In the genomic region with DNA sequence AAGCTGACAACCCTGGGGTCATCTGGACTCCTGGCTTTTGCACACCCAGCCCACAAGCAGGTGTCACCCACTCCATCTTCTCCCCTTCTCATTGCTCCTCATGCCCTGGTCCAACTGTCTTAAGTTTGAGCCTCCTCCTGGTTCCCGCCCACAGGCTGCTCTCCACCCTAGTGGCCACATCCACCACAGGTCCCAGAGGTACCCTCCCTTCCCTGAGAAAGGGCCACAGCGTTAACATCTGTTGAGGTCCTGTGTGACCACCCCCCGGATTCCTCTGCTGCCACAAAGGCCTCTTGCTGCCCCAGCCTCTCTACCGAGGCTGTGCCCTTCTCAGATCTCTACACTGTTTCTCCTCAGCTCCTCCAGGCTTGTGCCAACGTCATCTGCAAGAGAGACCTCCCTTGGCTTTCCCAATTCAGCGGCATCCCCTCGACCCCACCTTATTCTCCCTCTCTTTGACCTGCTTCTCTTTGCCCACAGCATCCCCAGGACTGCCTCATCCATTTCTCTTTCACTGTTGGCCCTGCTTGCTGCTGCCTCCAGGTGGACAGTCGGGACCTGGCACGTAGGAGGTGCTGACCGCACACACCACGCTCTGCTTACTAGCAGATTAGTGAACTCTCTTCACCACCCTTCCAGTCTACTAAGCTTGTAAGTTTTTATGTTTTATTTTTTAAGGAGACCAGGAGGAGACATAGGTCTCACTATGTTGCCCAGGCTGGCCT, we compare ENCODE assay signal across 10 cellular contexts. TPM values are rescaled to one million over a fixed set of nuclear protein-coding genes. Genes with fewer than 3 reads are reported as not detected.
DNase-seq lines count a peak whose midpoint lies in the region; ATAC-seq, FAIRE-seq and TF ChIP-seq lines count a peak whose summit lies in the region.
"Had no signal": no experiment of that assay in that cellular context is flagged by ENCODE, and none has a peak within 500 bp of the region (broad histone marks: within the 10 kb centered on the region; RNA-seq: fewer than 3 reads in every experiment).

No MANE protein-coding gene starts in this region.

- no peak for ATAC-seq in effector memory CD8-positive, alpha-beta T cell (replicated peaks)
- ATAC-seq in GM19463 (IDR thresholded peaks at IDR 0.05; ENCODE audit: unreplicated experiment), result no peak
- ATAC-seq in HG02763 (IDR thresholded peaks at IDR 0.05; ENCODE audit: unreplicated experiment), result no peak

- peaks cover 43% of the 10 kb centered on the region for H3K36me3 Mint-ChIP-seq in activated CD4-positive, alpha-beta T cell treated with anti-CD3 and anti-CD28 coated beads, Interleukin-2, amount 10 ng/mL, durations not matched to agents 7 days and 5 days (ENCODE audit: low read depth)
- H3K36me3 Mint-ChIP-seq in effector memory CD8-positive, alpha-beta T cell (ENCODE audit: insufficient read depth), result peaks cover 37% of the 10 kb centered on the region
- H3K36me3 Mint-ChIP-seq in nephron progenitor cell (ENCODE audit: low read depth), result peaks cover 68% of the 10 kb centered on the region

- FAIRE-seq in RCC 7860 (lab: Jason Lieb, UNC), result no peak

- H3K27ac Mint-ChIP-seq in activated CD4-positive, alpha-beta T cell treated with anti-CD3 and anti-CD28 coated beads, Interleukin-2, amount 10 ng/mL, durations not matched to agents 7 days and 5 days, result peak overlapping the region; percentile 20
- H3K27ac Mint-ChIP-seq in effector memory CD8-positive, alpha-beta T cell, result peak overlapping the region; percentile 64 to 90
- H3K27ac Mint-ChIP-seq in nephron progenitor cell, result no peak overlapping the region

- peaks cover 21% of the 10 kb centered on the region for H3K4me1 Mint-ChIP-seq in activated CD4-positive, alpha-beta T cell treated with anti-CD3 and anti-CD28 coated beads, Interleukin-2, amount 10 ng/mL, durations not matched to agents 7 days and 5 days
- H3K4me1 Mint-ChIP-seq in effector memory CD8-positive, alpha-beta T cell (ENCODE audit: low read depth in 2 of 2), result peaks cover 18 to 19% of the 10 kb centered on the region in 2 donors
- no peaks in the 10 kb centered on the region for H3K4me1 Mint-ChIP-seq in nephron progenitor cell

- no peak overlapping the region for H3K4me3 Mint-ChIP-seq in activated CD4-positive, alpha-beta T cell treated with anti-CD3 and anti-CD28 coated beads, Interleukin-2, amount 10 ng/mL, durations not matched to agents 7 days and 5 days
- peak overlapping the region; percentile 11 to 23 for H3K4me3 Mint-ChIP-seq in effector memory CD8-positive, alpha-beta T cell
- no peak overlapping the region for H3K4me3 Mint-ChIP-seq in nephron progenitor cell

- no peaks in the 10 kb centered on the region for H3K27me3 Mint-ChIP-seq in activated CD4-positive, alpha-beta T cell treated with anti-CD3 and anti-CD28 coated beads, Interleukin-2, amount 10 ng/mL, durations not matched to agents 7 days and 5 days
- H3K27me3 Mint-ChIP-seq in effector memory CD8-positive, alpha-beta T cell, result no peaks in the 10 kb centered on the region
- H3K27me3 Mint-ChIP-seq in nephron progenitor cell (ENCODE audit: low read depth, poor library complexity), result no peaks in the 10 kb centered on the region

- no peak for DNase-seq in activated CD4-positive, alpha-beta T cell treated with anti-CD3 and anti-CD28 coated beads, Interleukin-2, amount 10 ng/mL, durations not matched to agents 7 days and 5 days
- no peak for DNase-seq in activated CD4-positive, alpha-beta T cell treated with anti-CD3 and anti-CD28 coated beads, Interleukin-2, amount 50 U/mL, for 1 hour
- DNase-seq in M059J (ENCODE audit: low read depth) (peak; percentile 34), nephron progenitor cell (no peak), RCC 7860 (ENCODE audit: low spot score) (no peak)
- no peak for DNase-seq in effector memory CD8-positive, alpha-beta T cell
- DNase-seq: activated gamma-delta T cell treated with Interleukin-2 at 50 U/mL for 16 hours, NCI-H1105 had no signal

- peak; percentile 13 for TF ChIP-seq CTCF in nephron progenitor cell (IDR thresholded peaks at IDR 0.05)

- POLR2A ChIA-PET in activated CD4-positive, alpha-beta T cell treated with anti-CD3 and anti-CD28 coated beads, Interleukin-2, amount 10 ng/mL, durations not matched to agents 7 days and 5 days (lab: Charles Lee), result interaction anchor here (0.6 kb wide), 1 partner anchor 72 kb away, joined by 4 read pairs; no protein-coding TSS in a partner anchor

- CTCF ChIA-PET in activated CD4-positive, alpha-beta T cell treated with anti-CD3 and anti-CD28 coated beads, Interleukin-2, amount 10 ng/mL, durations not matched to agents 7 days and 5 days (lab: Charles Lee), result interaction anchor here (1.3 kb wide), 1 partner anchor 13 kb away, joined by 4 read pairs; no protein-coding TSS in a partner anchor

- H3K9me3 Mint-ChIP-seq in activated CD4-positive, alpha-beta T cell treated with anti-CD3 and anti-CD28 coated beads, Interleukin-2, amount 10 ng/mL, durations not matched to agents 7 days and 5 days, result no peaks in the 10 kb centered on the region
- H3K9me3 Mint-ChIP-seq in effector memory CD8-positive, alpha-beta T cell, result no peaks in the 10 kb centered on the region
- H3K9me3 Mint-ChIP-seq in nephron progenitor cell, result no peaks in the 10 kb centered on the region

RNA-seq across cellular contexts. Expression of gene SUGP2, which starts 33.3 kb away (rescaled TPM):
- 100 to 1,000 TPM; 128 to 144 TPM for total RNA-seq in activated CD4-positive, alpha-beta T cell treated with anti-CD3 and anti-CD28 coated beads, Interleukin-2, amount 10 ng/mL, durations not matched to agents 7 days and 5 days
- 31.8 and 49.0 TPM in 2 replicates for total RNA-seq in M059J (2014; rRNA removed; shearing (Covaris generic))

RNA-seq across cellular contexts. Expression of gene ARMC6, which starts 33.3 kb away (rescaled TPM):
- total RNA-seq in activated CD4-positive, alpha-beta T cell treated with anti-CD3 and anti-CD28 coated beads, Interleukin-2, amount 10 ng/mL, durations not matched to agents 7 days and 5 days, result 10 to 100 TPM; 38.6 to 39.3 TPM
- total RNA-seq in M059J (2014; rRNA removed; shearing (Covaris generic)), result 38.2 and 40.3 TPM in 2 replicates

RNA-seq across cellular contexts. Expression of gene HOMER3, which starts 59.0 kb away (rescaled TPM):
- not detected for total RNA-seq in activated CD4-positive, alpha-beta T cell treated with anti-CD3 and anti-CD28 coated beads, Interleukin-2, amount 10 ng/mL, durations not matched to agents 7 days and 5 days
- 105 and 141 TPM in 2 replicates for total RNA-seq in M059J (2014; rRNA removed; shearing (Covaris generic))

Comparison
In these comparisons a context has a peak if more than half of its experiments do, and no peak if none do; other contexts are left out.
1. H3K4me3 Mint-ChIP-seq: peak in effector memory CD8-positive, alpha-beta T cell (2 of 2); none in activated CD4-positive, alpha-beta T cell treated with anti-CD3 and anti-CD28 coated beads, Interleukin-2, amount 10 ng/mL, durations not matched to agents 7 days and 5 days (single experiment) and nephron progenitor cell (single experiment).
2. RNA of gene HOMER3, which starts 59.0 kb away (total RNA-seq): 105 to 141 TPM in M059J; not detected in activated CD4-positive, alpha-beta T cell treated with anti-CD3 and anti-CD28 coated beads, Interleukin-2, amount 10 ng/mL, durations not matched to agents 7 days and 5 days; every median in the first group is over 100 times any median in the second.